In genomic region chr9:62904061-62904460, GRCh38 we compare ENCODE assay signal across 6 cellular contexts.
DNase-seq lines count a peak whose midpoint lies in the region; ATAC-seq, FAIRE-seq and TF ChIP-seq lines count a peak whose summit lies in the region.
"Not testable (repeated sequence)": the region's sequence is repeated elsewhere in the genome, so short reads cannot be mapped to it uniquely, and the experiment has no call there.

No MANE protein-coding gene starts in this region.

- DNase-seq in activated effector memory CD4-positive, alpha-beta T cell treated with anti-CD3 and anti-CD28 coated beads, Interleukin-2, amount 50 U/mL, for 16 hours = peak; percentile 46
- DNase-seq in ecto neural progenitor cell (ENCODE audit: low spot score) (peak; percentile 10), Right ventricle myocardium superior (peak; percentile 28), kidney (peak; percentile 61), mesenteric fat pad (ENCODE audit: low spot score) (peak; percentile 81), sigmoid colon (peak; percentile 62)

- H3K4me1 ChIP-seq in kidney (ENCODE audit: control insufficient read depth in 1 of 2, insufficient read depth in 1 of 2, low read depth in 1 of 2, low read length in 2 of 2); sigmoid colon: not testable (repeated sequence)

- H3K4me3 ChIP-seq in kidney (ENCODE audit: low read length in 2 of 2); sigmoid colon: not testable (repeated sequence)

- not testable (repeated sequence) for H3K27me3 ChIP-seq in sigmoid colon

- not testable (repeated sequence) for FAIRE-seq in kidney (lab: Jason Lieb, UNC)

- 91 to 93% methylated on average over 3 of the region's 3 CpGs for WGBS in sigmoid colon, 2 donors

- TF ChIP-seq POLR2A in sigmoid colon (IDR thresholded peaks at IDR 0.05) = not testable (repeated sequence)

- H3K36me3 ChIP-seq in kidney (ENCODE audit: control insufficient read depth in 1 of 2, insufficient read depth in 2 of 2, low read length in 2 of 2); sigmoid colon: not testable (repeated sequence)

- not testable (repeated sequence) for H3K27ac ChIP-seq in kidney (ENCODE audit: low read depth in 2 of 2, low read length in 2 of 2); sigmoid colon

- not testable (repeated sequence) for ATAC-seq in Right ventricle myocardium superior (ENCODE audit: poor library complexity)

- H3K9me3 ChIP-seq in kidney (ENCODE audit: control insufficient read depth in 1 of 2, low read length in 2 of 2); sigmoid colon: not testable (repeated sequence)

- H3K9ac ChIP-seq in kidney (ENCODE audit: low read length in 2 of 2) = not testable (repeated sequence)

- TF ChIP-seq EP300 in sigmoid colon (IDR thresholded peaks at IDR 0.05) = not testable (repeated sequence)

- intact Hi-C loops in Right ventricle myocardium superior (cut with DNase I); kidney (cut with DNase I); sigmoid colon (cut with DNase I): not testable (repeated sequence)

- TF ChIP-seq CTCF in kidney (IDR thresholded peaks at IDR 0.05; ENCODE audit: borderline replicate concordance, extremely low read depth, insufficient read depth); sigmoid colon (IDR thresholded peaks at IDR 0.05): not testable (repeated sequence)

Comparison
In these comparisons a context has a peak if more than half of its experiments do, and no peak if none do; other contexts are left out.
1. DNase-seq: peak in every context shown above with its lines; median percentile 81 in mesenteric fat pad; 62 in sigmoid colon; 61 in kidney; 46 in activated effector memory CD4-positive, alpha-beta T cell treated with anti-CD3 and anti-CD28 coated beads, Interleukin-2, amount 50 U/mL, for 16 hours; 28 in Right ventricle myocardium superior; 10 in ecto neural progenitor cell.